Comparison of ENCODE assay signal across 34 cellular contexts in the genomic region with DNA sequence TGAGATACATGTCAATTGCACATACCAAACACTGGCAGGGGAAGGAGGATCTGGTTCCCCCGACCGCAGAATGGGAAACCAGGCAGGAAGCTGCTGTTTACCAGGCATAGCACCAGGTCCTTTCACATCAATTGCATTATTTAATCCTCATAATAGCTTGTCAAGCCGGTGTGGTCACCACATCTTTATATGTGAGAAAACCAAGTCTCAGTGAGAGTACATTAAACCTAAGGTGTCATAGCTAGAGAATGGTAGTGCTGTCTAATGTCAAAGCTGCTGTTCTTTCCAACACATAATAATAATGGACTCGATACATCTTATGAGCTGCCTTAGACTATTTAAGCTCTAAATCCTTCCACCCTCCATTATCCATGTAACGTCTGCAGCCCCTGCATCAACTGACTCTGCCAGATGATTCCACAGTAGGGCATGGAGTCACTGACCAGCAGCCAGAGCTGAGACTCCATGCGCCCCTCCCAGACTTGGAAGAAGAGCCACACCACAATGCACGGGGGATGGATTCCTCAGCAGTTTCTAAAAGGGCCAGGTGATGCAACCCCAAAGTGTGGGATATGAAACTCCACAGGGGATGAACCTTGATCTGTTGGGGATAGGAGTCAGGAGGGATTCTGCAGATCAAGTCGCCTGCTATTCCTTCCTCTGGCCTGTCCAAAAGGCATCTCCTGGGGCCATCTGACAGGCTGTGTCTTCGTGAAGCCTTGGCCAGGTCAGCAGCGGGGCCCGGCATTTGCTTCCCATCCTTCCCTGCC.
"Had no signal": no experiment of that assay in that cellular context is flagged by ENCODE, and none has a peak within 500 bp of the region (broad histone marks: within the 10 kb centered on the region; RNA-seq: fewer than 3 reads in every experiment).

No MANE protein-coding gene starts in this region.

- H3K4me1 ChIP-seq: adrenal gland, ascending aorta, breast epithelium, colonic mucosa had no signal

- H3K36me3 Mint-ChIP-seq: activated CD4-positive, alpha-beta memory T cell treated with anti-CD3 and anti-CD28 coated beads for 36 hours; activated CD8-positive, alpha-beta memory T cell treated with anti-CD3 and anti-CD28 coated beads, Interleukin-2, amount 10 ng/mL, durations not matched to agents 7 days and 5 days; activated naive CD4-positive, alpha-beta T cell treated with anti-CD3 and anti-CD28 coated beads, Interleukin-2, amount 50 U/mL, for 24 hours; activated naive CD8-positive, alpha-beta T cell treated with anti-CD3 and anti-CD28 coated beads for 36 hours; brain had no signal

- H3K4me3 ChIP-seq: adrenal gland, ascending aorta, breast epithelium, cardiac muscle cell, colonic mucosa, dorsolateral prefrontal cortex, esophagus squamous epithelium had no signal

- H3K27ac Mint-ChIP-seq: activated CD4-positive, alpha-beta memory T cell treated with anti-CD3 and anti-CD28 coated beads for 36 hours; activated CD8-positive, alpha-beta memory T cell treated with anti-CD3 and anti-CD28 coated beads, Interleukin-2, amount 10 ng/mL, durations not matched to agents 7 days and 5 days; activated CD8-positive, alpha-beta T cell treated with anti-CD3 and anti-CD28 coated beads, Interleukin-2, amount 10 ng/mL, durations not matched to agents 7 days and 5 days; activated naive CD4-positive, alpha-beta T cell treated with anti-CD3 and anti-CD28 coated beads for 36 hours; activated naive CD4-positive, alpha-beta T cell treated with anti-CD3 and anti-CD28 coated beads, Interleukin-2, amount 50 U/mL, for 24 hours; activated naive CD8-positive, alpha-beta T cell treated with anti-CD3 and anti-CD28 coated beads for 36 hours; activated naive CD8-positive, alpha-beta T cell treated with anti-CD3 and anti-CD28 coated beads, Interleukin-2, amount 50 U/mL, for 24 hours; activated T-helper 1 cell treated with anti-CD3 and anti-CD28 coated beads, Interleukin-12 subunit alpha, Interleukin-12 subunit beta, Interleukin-2, Interleukin-4 antibody, amounts not matched to agents 30 ng/mL and 10 ng/mL and 1 ng/mL, durations not matched to agents 14 hours and 24 hours and 36 hours; activated T-helper 2 cell treated with anti-CD3 and anti-CD28 coated beads, Interferon-gamma antibody, Interleukin-2, Interleukin-4, amounts not matched to agents 10 μg/mL and 5 μg/mL and 100 μg/mL, durations not matched to agents 14 hours and 24 hours and 36 hours; brain; dendritic cell treated with granulocyte-macrophage colony-stimulating factor and Interleukin-4, amounts not matched to agents 40 ng/mL and 50 ng/mL, for 4 days; endodermal cell; T-helper 17 cell; WTC11 had no signal

- H3K27ac ChIP-seq: adrenal gland, ascending aorta, breast epithelium, cardiac muscle cell, colonic mucosa, dorsolateral prefrontal cortex, esophagus squamous epithelium, VCaP had no signal

- H3K4me1 Mint-ChIP-seq: activated CD8-positive, alpha-beta memory T cell treated with anti-CD3 and anti-CD28 coated beads, Interleukin-2, amount 10 ng/mL, durations not matched to agents 7 days and 5 days; activated naive CD4-positive, alpha-beta T cell treated with anti-CD3 and anti-CD28 coated beads, Interleukin-2, amount 50 U/mL, for 24 hours; activated naive CD8-positive, alpha-beta T cell treated with anti-CD3 and anti-CD28 coated beads for 36 hours; activated naive CD8-positive, alpha-beta T cell treated with anti-CD3 and anti-CD28 coated beads, Interleukin-2, amount 50 U/mL, for 24 hours; brain; T-helper 17 cell had no signal

- H3K9me3 Mint-ChIP-seq: activated naive CD4-positive, alpha-beta T cell treated with anti-CD3 and anti-CD28 coated beads for 36 hours; activated naive CD4-positive, alpha-beta T cell treated with anti-CD3 and anti-CD28 coated beads, Interleukin-2, amount 50 U/mL, for 24 hours; activated naive CD8-positive, alpha-beta T cell treated with anti-CD3 and anti-CD28 coated beads for 36 hours; activated naive CD8-positive, alpha-beta T cell treated with anti-CD3 and anti-CD28 coated beads, Interleukin-2, amount 50 U/mL, for 24 hours; activated T-helper 1 cell treated with anti-CD3 and anti-CD28 coated beads, Interleukin-12 subunit alpha, Interleukin-12 subunit beta, Interleukin-2, Interleukin-4 antibody, amounts not matched to agents 30 ng/mL and 10 ng/mL and 1 ng/mL, durations not matched to agents 14 hours and 24 hours and 36 hours; activated T-helper 2 cell treated with anti-CD3 and anti-CD28 coated beads, Interferon-gamma antibody, Interleukin-2, Interleukin-4, amounts not matched to agents 10 μg/mL and 5 μg/mL and 100 μg/mL, durations not matched to agents 14 hours and 24 hours and 36 hours; dendritic cell treated with granulocyte-macrophage colony-stimulating factor and Interleukin-4, amounts not matched to agents 40 ng/mL and 50 ng/mL, for 4 days had no signal

- DNase-seq: activated CD4-positive, alpha-beta memory T cell treated with anti-CD3 and anti-CD28 coated beads for 36 hours; activated CD4-positive, alpha-beta T cell treated with anti-CD3 and anti-CD28 coated beads for 1 hour; activated CD4-positive, alpha-beta T cell treated with anti-CD3 and anti-CD28 coated beads for 48 hours; activated CD8-positive, alpha-beta memory T cell treated with anti-CD3 and anti-CD28 coated beads, Interleukin-2, amount 10 ng/mL, durations not matched to agents 7 days and 5 days; activated CD8-positive, alpha-beta memory T cell treated with anti-CD3 and anti-CD28 coated beads, Interleukin-2, amount 50 U/mL, for 4 hours; activated CD8-positive, alpha-beta T cell treated with anti-CD3 and anti-CD28 coated beads, Interleukin-2, amount 10 ng/mL, durations not matched to agents 7 days and 5 days; activated effector memory CD4-positive, alpha-beta T cell treated with anti-CD3 and anti-CD28 coated beads, Interleukin-2, amount 50 U/mL, for 16 hours; activated naive CD4-positive, alpha-beta T cell treated with anti-CD3 and anti-CD28 coated beads for 36 hours; activated naive CD8-positive, alpha-beta T cell treated with anti-CD3 and anti-CD28 coated beads for 36 hours; activated naive CD8-positive, alpha-beta T cell treated with anti-CD3 and anti-CD28 coated beads, Interleukin-2, amount 50 U/mL, for 24 hours; activated T-cell treated with anti-CD3 and anti-CD28 coated beads, Interleukin-2, amount 50 U/mL, for 1 hour; activated T-cell treated with anti-CD3 and anti-CD28 coated beads, Interleukin-2, amount 50 U/mL, for 48 hours; adrenal gland; central memory CD4-positive, alpha-beta T cell; cerebellar nuclear complex; colonic mucosa; dorsolateral prefrontal cortex; effector memory CD4-positive, alpha-beta T cell; esophagus squamous epithelium; foreskin melanocyte; head of caudate nucleus; T-helper 1 cell; T-helper 17 cell had no signal

- H3K27me3 Mint-ChIP-seq: activated naive CD4-positive, alpha-beta T cell treated with anti-CD3 and anti-CD28 coated beads, Interleukin-2, amount 50 U/mL, for 24 hours; activated naive CD8-positive, alpha-beta T cell treated with anti-CD3 and anti-CD28 coated beads, Interleukin-2, amount 50 U/mL, for 24 hours; dendritic cell treated with granulocyte-macrophage colony-stimulating factor and Interleukin-4, amounts not matched to agents 40 ng/mL and 50 ng/mL, for 4 days had no signal

- H3K9me3 ChIP-seq: adrenal gland, ascending aorta, breast epithelium, colonic mucosa had no signal

- H3K36me3 ChIP-seq: adrenal gland, ascending aorta, breast epithelium, cardiac muscle cell, colonic mucosa, esophagus squamous epithelium had no signal

- H3K27me3 ChIP-seq: adrenal gland, ascending aorta, breast epithelium, cardiac muscle cell, colonic mucosa, dorsolateral prefrontal cortex, esophagus squamous epithelium had no signal

- ATAC-seq: activated CD8-positive, alpha-beta memory T cell treated with anti-CD3 and anti-CD28 coated beads, Interleukin-2, amount 10 ng/mL, durations not matched to agents 7 days and 5 days; activated CD8-positive, alpha-beta T cell treated with anti-CD3 and anti-CD28 coated beads, Interleukin-2, amount 10 ng/mL, durations not matched to agents 7 days and 5 days; activated naive CD8-positive, alpha-beta T cell treated with anti-CD3 and anti-CD28 coated beads, Interleukin-2, amount 50 U/mL, for 24 hours; T-helper 17 cell; WTC11 had no signal

- H3K4me3 Mint-ChIP-seq: activated CD4-positive, alpha-beta memory T cell treated with anti-CD3 and anti-CD28 coated beads for 36 hours; activated CD8-positive, alpha-beta memory T cell treated with anti-CD3 and anti-CD28 coated beads, Interleukin-2, amount 10 ng/mL, durations not matched to agents 7 days and 5 days; activated CD8-positive, alpha-beta T cell treated with anti-CD3 and anti-CD28 coated beads, Interleukin-2, amount 10 ng/mL, durations not matched to agents 7 days and 5 days; activated naive CD4-positive, alpha-beta T cell treated with anti-CD3 and anti-CD28 coated beads for 36 hours; activated naive CD4-positive, alpha-beta T cell treated with anti-CD3 and anti-CD28 coated beads, Interleukin-2, amount 50 U/mL, for 24 hours; activated naive CD8-positive, alpha-beta T cell treated with anti-CD3 and anti-CD28 coated beads for 36 hours; activated naive CD8-positive, alpha-beta T cell treated with anti-CD3 and anti-CD28 coated beads, Interleukin-2, amount 50 U/mL, for 24 hours; activated T-helper 1 cell treated with anti-CD3 and anti-CD28 coated beads, Interleukin-12 subunit alpha, Interleukin-12 subunit beta, Interleukin-2, Interleukin-4 antibody, amounts not matched to agents 30 ng/mL and 10 ng/mL and 1 ng/mL, durations not matched to agents 14 hours and 24 hours and 36 hours; brain; dendritic cell treated with granulocyte-macrophage colony-stimulating factor and Interleukin-4, amounts not matched to agents 40 ng/mL and 50 ng/mL, for 4 days; endodermal cell; T-helper 17 cell; WTC11 had no signal
